In the genomic region with DNA sequence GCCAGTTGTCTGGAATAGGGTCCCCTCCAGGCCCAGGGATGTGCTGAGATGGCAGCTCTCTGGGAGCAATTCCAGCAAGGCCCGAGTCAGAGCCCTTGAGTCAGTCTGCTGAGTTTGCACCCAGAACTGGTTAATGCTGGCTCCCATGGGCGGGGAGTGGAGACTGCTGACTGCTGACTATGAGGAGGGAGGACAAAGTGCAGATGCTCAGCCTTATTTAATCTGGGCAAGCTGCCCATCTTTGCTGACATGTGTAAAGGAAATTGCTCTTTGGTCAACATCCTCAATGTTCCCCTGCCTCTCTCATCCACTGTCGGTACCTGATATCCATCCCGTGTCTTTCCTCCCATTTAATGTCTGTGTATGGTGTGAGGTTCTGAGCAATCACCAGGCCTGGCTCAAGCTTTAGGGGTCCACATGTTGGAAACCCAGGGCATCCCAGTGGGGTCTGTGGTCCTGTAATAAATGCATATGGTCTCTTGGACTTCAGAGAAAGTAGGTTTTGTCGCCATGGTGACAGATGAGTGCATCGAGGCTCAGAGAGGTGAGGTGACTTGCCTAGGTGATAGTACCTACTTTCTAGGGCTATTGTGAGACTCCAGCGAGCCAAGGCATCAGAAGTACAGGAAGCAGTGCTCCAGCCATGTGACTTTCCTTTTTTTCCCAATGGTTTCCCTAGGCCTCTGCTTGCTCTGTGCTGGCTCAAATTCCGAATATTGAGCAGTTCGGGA, we compare ENCODE assay signal across 8 cellular contexts. TPM values are rescaled to one million over a fixed set of nuclear protein-coding genes. Genes with fewer than 3 reads are reported as not detected.
DNase-seq lines count a peak whose midpoint lies in the region; ATAC-seq and TF ChIP-seq lines count a peak whose summit lies in the region.

No MANE protein-coding gene starts in this region.

- H3K36me3 ChIP-seq in ACC112 (ENCODE audit: insufficient read depth, low read length), result no peaks in the 10 kb centered on the region
- peaks cover 0 to 27% of the 10 kb centered on the region in 2 donors for H3K36me3 ChIP-seq in left lung

- H3K27ac Mint-ChIP-seq in activated naive CD4-positive, alpha-beta T cell treated with anti-CD3 and anti-CD28 coated beads for 36 hours, result no peak overlapping the region

- H3K4me3 ChIP-seq in ACC112 (ENCODE audit: low read depth, low read length), result no peak overlapping the region
- H3K4me3 ChIP-seq in left lung, result no peak overlapping the region

- H3K4me1 Mint-ChIP-seq in activated naive CD4-positive, alpha-beta T cell treated with anti-CD3 and anti-CD28 coated beads for 36 hours (ENCODE audit: low read depth), result no peaks in the 10 kb centered on the region

- no peaks in the 10 kb centered on the region for H3K27me3 ChIP-seq in ACC112 (ENCODE audit: insufficient read depth, low read length)
- H3K27me3 ChIP-seq in left lung, result no peaks in the 10 kb centered on the region

- CTCF ChIA-PET in activated naive CD4-positive, alpha-beta T cell treated with anti-CD3 and anti-CD28 coated beads for 36 hours (lab: Charles Lee), result interaction anchor here (0.5 kb wide), 1 partner anchor 741 kb away, joined by 3 read pairs; no protein-coding TSS in a partner anchor

- ATAC-seq in left lung (peak; percentile 86), GM21825 (IDR thresholded peaks at IDR 0.05; ENCODE audit: unreplicated experiment) (no peak)

- intact Hi-C loops in left lung (cut with DNase I), result no loop called here
- intact Hi-C loops in activated naive CD4-positive, alpha-beta T cell treated with anti-CD3 and anti-CD28 coated beads for 36 hours (cut with micrococcal nuclease), result no loop called here

- DNase-seq in LoVo (ENCODE audit: low spot score) (peak; percentile 79), anterior cingulate cortex (lab: John Stamatoyannopoulos, UW) (peak in 33 of 58 donors; percentile 3 to 58 (median 22)), left lung (peak; percentile 81 to 88), cortex of kidney (lab: John Stamatoyannopoulos, UW) (no peak)
- no peak for DNase-seq in stimulated activated CD8-positive, alpha-beta memory T cell treated with anti-CD3 and anti-CD28 coated beads, Interleukin-4, amount 100 ng/mL, for 48 hours
- DNase-seq in activated naive CD4-positive, alpha-beta T cell treated with anti-CD3 and anti-CD28 coated beads for 36 hours, result no peak

- H3K27ac ChIP-seq in ACC112 (ENCODE audit: low read depth, low read length), result no peak overlapping the region
- peak overlapping the region; percentile 61 to 90 for H3K27ac ChIP-seq in left lung

- no peaks in the 10 kb centered on the region for H3K9me3 Mint-ChIP-seq in activated naive CD4-positive, alpha-beta T cell treated with anti-CD3 and anti-CD28 coated beads for 36 hours

- no peaks in the 10 kb centered on the region for H3K36me3 Mint-ChIP-seq in activated naive CD4-positive, alpha-beta T cell treated with anti-CD3 and anti-CD28 coated beads for 36 hours (ENCODE audit: low read depth)

- H3K4me3 Mint-ChIP-seq in activated naive CD4-positive, alpha-beta T cell treated with anti-CD3 and anti-CD28 coated beads for 36 hours, result no peak overlapping the region

- H3K4me1 ChIP-seq in ACC112 (ENCODE audit: control insufficient read depth, insufficient read depth, low read length, unreplicated experiment), result peaks cover 8% of the 10 kb centered on the region
- peaks cover 0 to 67% of the 10 kb centered on the region in 2 donors for H3K4me1 ChIP-seq in left lung

- no peaks in the 10 kb centered on the region for H3K27me3 Mint-ChIP-seq in activated naive CD4-positive, alpha-beta T cell treated with anti-CD3 and anti-CD28 coated beads for 36 hours (ENCODE audit: low read depth)

- no peaks in the 10 kb centered on the region for H3K79me2 ChIP-seq in ACC112 (ENCODE audit: control insufficient read depth, insufficient read depth, low read length, unreplicated experiment)

- H3K9me3 ChIP-seq in left lung, result no peaks in the 10 kb centered on the region

- TF ChIP-seq CTCF in left lung (IDR thresholded peaks at IDR 0.05), result no peak

- peak overlapping the region; percentile 74 for H2AFZ ChIP-seq in ACC112 (ENCODE audit: low read length, unreplicated experiment)

RNA-seq across cellular contexts. Expression of a gene that starts 20.0 kb away (rescaled TPM):
- total RNA-seq in left lung, result 10 to 100 TPM; 19.8 to 38.5 TPM
- 1 to 10 TPM; 5.0 to 5.4 TPM for total RNA-seq in activated naive CD4-positive, alpha-beta T cell treated with anti-CD3 and anti-CD28 coated beads for 36 hours

RNA-seq across cellular contexts. Expression of a gene that starts 29.1 kb away (rescaled TPM):
- 10 to 100 TPM; 23.3 to 46.1 TPM for total RNA-seq in left lung
- under 1 TPM; 0.32 to 0.52 TPM for total RNA-seq in activated naive CD4-positive, alpha-beta T cell treated with anti-CD3 and anti-CD28 coated beads for 36 hours

RNA-seq across cellular contexts. Expression of a gene that starts 44.8 kb away (rescaled TPM):
- total RNA-seq in left lung, result 10 to 100 TPM; 14.0 to 14.9 TPM
- total RNA-seq in activated naive CD4-positive, alpha-beta T cell treated with anti-CD3 and anti-CD28 coated beads for 36 hours, result 1 to 10 TPM; 8.6 to 9.7 TPM

Comparison
In these comparisons a context has a peak if more than half of its experiments do, and no peak if none do; other contexts are left out.
1. DNase-seq: peak in LoVo (single experiment), anterior cingulate cortex (33 of 58) and left lung (2 of 2); none in stimulated activated CD8-positive, alpha-beta memory T cell treated with anti-CD3 and anti-CD28 coated beads, Interleukin-4, amount 100 ng/mL, for 48 hours (single experiment), cortex of kidney (single experiment) and activated naive CD4-positive, alpha-beta T cell treated with anti-CD3 and anti-CD28 coated beads for 36 hours (single experiment).
2. RNA of a gene that starts 29.1 kb away (total RNA-seq): 23.3 to 46.1 TPM in left lung; 0.32 to 0.52 TPM in activated naive CD4-positive, alpha-beta T cell treated with anti-CD3 and anti-CD28 coated beads for 36 hours; every median in the first group is over 10 times any median in the second.